In the genomic region with DNA sequence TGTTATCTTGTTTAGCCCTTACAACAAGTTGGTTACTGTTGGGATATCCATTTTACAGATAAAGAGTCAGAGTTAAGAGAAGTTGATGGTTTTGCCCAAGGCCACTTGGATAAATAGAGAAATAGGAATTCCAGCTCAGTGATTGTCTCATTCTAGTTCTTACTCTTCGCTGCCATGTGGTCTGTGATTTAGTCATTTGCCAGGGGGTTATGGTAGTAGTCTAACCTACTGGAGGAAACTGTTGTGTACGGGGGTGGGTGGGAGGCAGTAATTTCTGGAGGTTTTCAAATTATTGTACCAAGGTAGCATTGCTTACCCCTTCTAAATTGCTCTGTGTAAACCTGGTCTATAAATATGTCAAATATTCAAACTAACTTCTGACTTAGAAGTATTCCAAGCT, we compare ENCODE assay signal across 28 cellular contexts.
A peak's percentile ranks its signal among the peaks of the same experiment; 100 is the strongest.
DNase-seq lines count a peak whose midpoint lies in the region; ATAC-seq lines count a peak whose summit lies in the region.
"Had no signal": no experiment of that assay in that cellular context is flagged by ENCODE, and none has a peak within 500 bp of the region (broad histone marks: within the 10 kb centered on the region; RNA-seq: fewer than 3 reads in every experiment).

No MANE protein-coding gene starts in this region.

- H3K27me3 Mint-ChIP-seq in stimulated activated naive B cell treated with anti-CD40 and anti-IgM and Interleukin-4, amounts not matched to agents 10 μg/mL and 1 μg/mL and 100 μg/mL, for 72 hours, result no peaks in the 10 kb centered on the region

- H3K4me1 Mint-ChIP-seq in stimulated activated naive B cell treated with anti-CD40 and anti-IgM and Interleukin-4, amounts not matched to agents 10 μg/mL and 1 μg/mL and 100 μg/mL, for 72 hours, result peaks cover 10 to 11% of the 10 kb centered on the region in 2 donors

- no peak for DNase-seq in stimulated activated naive B cell treated with anti-CD40 and anti-IgM and Interleukin-4, amounts not matched to agents 10 μg/mL and 1 μg/mL and 100 μg/mL, for 72 hours
- DNase-seq in NCI-H2196 (lab: John Stamatoyannopoulos, UW; ENCODE audit: unreplicated experiment), result no peak
- DNase-seq: activated CD4-positive, alpha-beta T cell treated with anti-CD3 and anti-CD28 coated beads for 48 hours; body of pancreas; CD8-positive, alpha-beta T cell; effector CD8-positive, alpha-beta T cell; GF-D8; HCEC 1CT; kidney glomerular epithelial cell; mammary epithelial cell; MG63; NCI-H1436; NCI-H2171 treated with DMSO at 0.1 percent for 48 hours; NCI-H774; nucleus accumbens; OCI-M1; Right ventricle myocardium superior; small intestine; stimulated activated CD4-positive, alpha-beta T cell treated with anti-CD3 and anti-CD28 coated beads, Interleukin-4, amount 100 ng/mL, for 1 hour; stomach; upper lobe of right lung had no signal

- H3K27ac Mint-ChIP-seq in stimulated activated naive B cell treated with anti-CD40 and anti-IgM and Interleukin-4, amounts not matched to agents 10 μg/mL and 1 μg/mL and 100 μg/mL, for 72 hours, result peak overlapping the region; percentile 81
- H3K27ac Mint-ChIP-seq: activated naive CD8-positive, alpha-beta T cell; CD8-positive, alpha-beta T cell had no signal

- peak; percentile 85 for ATAC-seq in GM19463 (IDR thresholded peaks at IDR 0.05; ENCODE audit: unreplicated experiment)
- ATAC-seq in HG02642 (IDR thresholded peaks at IDR 0.05; ENCODE audit: poor library complexity, unreplicated experiment), result peak; percentile 53
- ATAC-seq in HG03378 (IDR thresholded peaks at IDR 0.05; ENCODE audit: unreplicated experiment), result peak; percentile 81
- ATAC-seq in stimulated activated naive B cell treated with anti-CD40 and anti-IgM and Interleukin-4, amounts not matched to agents 10 μg/mL and 1 μg/mL and 100 μg/mL, for 72 hours (replicated peaks), result peak; percentile 75 to 97
- ATAC-seq in HG03175 (IDR thresholded peaks at IDR 0.05; ENCODE audit: unreplicated experiment), result no peak
- no peak for ATAC-seq in esophagus mucosa
- ATAC-seq: body of pancreas; CD8-positive, alpha-beta T cell; gastroesophageal sphincter; upper lobe of right lung had no signal

- H3K9me3 Mint-ChIP-seq in stimulated activated naive B cell treated with anti-CD40 and anti-IgM and Interleukin-4, amounts not matched to agents 10 μg/mL and 1 μg/mL and 100 μg/mL, for 72 hours, result peaks cover 2 to 3% of the 10 kb centered on the region in 2 donors
- H3K9me3 Mint-ChIP-seq: CD8-positive, alpha-beta T cell had no signal

- peaks cover 0 to 3% of the 10 kb centered on the region in 2 donors for H3K36me3 Mint-ChIP-seq in stimulated activated naive B cell treated with anti-CD40 and anti-IgM and Interleukin-4, amounts not matched to agents 10 μg/mL and 1 μg/mL and 100 μg/mL, for 72 hours
- H3K36me3 Mint-ChIP-seq: activated naive CD8-positive, alpha-beta T cell; CD8-positive, alpha-beta T cell had no signal

- no peak overlapping the region for H3K4me3 Mint-ChIP-seq in stimulated activated naive B cell treated with anti-CD40 and anti-IgM and Interleukin-4, amounts not matched to agents 10 μg/mL and 1 μg/mL and 100 μg/mL, for 72 hours
- H3K4me3 Mint-ChIP-seq: activated naive CD8-positive, alpha-beta T cell; CD8-positive, alpha-beta T cell had no signal

Comparison
In these comparisons a context has a peak if more than half of its experiments do, and no peak if none do; other contexts are left out.
1. ATAC-seq: peak in GM19463 (single experiment), HG02642 (single experiment), HG03378 (single experiment) and stimulated activated naive B cell treated with anti-CD40 and anti-IgM and Interleukin-4, amounts not matched to agents 10 μg/mL and 1 μg/mL and 100 μg/mL, for 72 hours (2 of 2); none in HG03175 (single experiment) and esophagus mucosa (single experiment).